Comparison of ENCODE assay signal across 7 cellular contexts in genomic region chr7:26292768-26293560, GRCh38. TPM values are rescaled to one million over a fixed set of nuclear protein-coding genes. Genes with fewer than 3 reads are reported as not detected.
DNase-seq lines count a peak whose midpoint lies in the region; ATAC-seq and TF ChIP-seq lines count a peak whose summit lies in the region.

No MANE protein-coding gene starts in this region.

- H4K20me1 ChIP-seq in MM.1S (ENCODE audit: insufficient read depth, low read length) (no peaks in the 10 kb centered on the region), mammary epithelial cell (ENCODE audit: insufficient read depth, low read length) (no peaks in the 10 kb centered on the region)

- no peak for ATAC-seq in HG03378 (IDR thresholded peaks at IDR 0.05; ENCODE audit: unreplicated experiment)
- no peak for ATAC-seq in HG02642 (IDR thresholded peaks at IDR 0.05; ENCODE audit: poor library complexity, unreplicated experiment)

- in situ Hi-C loops in mammary epithelial cell (cut with MboI; ENCODE audit: low sequenced_read_pairs in 2 of 2): no loop called here

- H3K27ac Mint-ChIP-seq in neural crest cell (ENCODE audit: unreplicated experiment): no peak overlapping the region

- no peaks in the 10 kb centered on the region for H3K36me3 ChIP-seq in GM06990 (ENCODE audit: control insufficient read depth, insufficient read depth, low read length)
- H3K36me3 ChIP-seq in MM.1S (replicated peaks; ENCODE audit: insufficient read depth, low read length): no peaks in the 10 kb centered on the region
- no peaks in the 10 kb centered on the region for H3K36me3 ChIP-seq in mammary epithelial cell (ENCODE audit: insufficient read depth, low read length)
- no peaks in the 10 kb centered on the region for H3K36me3 ChIP-seq in SJCRH30

- dilution Hi-C loops in mammary epithelial cell (cut with HindIII; ENCODE audit: low sequenced_read_pairs): no loop called here

- WGBS in mammary epithelial cell (ENCODE audit: low coverage, missing lambda C conversion rate): 96% methylated on average over 10 of the region's 11 CpGs

- CTCF ChIA-PET in mammary epithelial cell (lab: Charles Lee; ENCODE audit: low non-redundant PET): no interaction called here

- H3K27ac ChIP-seq in MM.1S (ENCODE audit: low read length) (no peak overlapping the region), mammary epithelial cell (ENCODE audit: insufficient read depth, low read depth, low read length) (no peak overlapping the region), SJCRH30 (no peak overlapping the region)

- H3K27me3 ChIP-seq in GM06990 (replicated peaks; ENCODE audit: control insufficient read depth, insufficient read depth, low read length) (no peaks in the 10 kb centered on the region), MM.1S (replicated peaks; ENCODE audit: insufficient read depth, low read length) (no peaks in the 10 kb centered on the region), mammary epithelial cell (ENCODE audit: insufficient read depth, low read length) (no peaks in the 10 kb centered on the region), SJCRH30 (0 out of 2 replicates have a peak, but pooled peaks cover 3% of the 10 kb centered on the region)

- H3K27me3 Mint-ChIP-seq in neural crest cell (ENCODE audit: low read depth): peaks cover 6% of the 10 kb centered on the region

- H2AFZ ChIP-seq in MM.1S (ENCODE audit: low read length) (no peak overlapping the region), mammary epithelial cell (ENCODE audit: low read depth, low read length) (no peak overlapping the region)

- no TSS peak for BruUV-seq in mammary epithelial cell (replicated peaks; lab: Mats Ljungman, UMichigan)

- intact Hi-C loops in mammary epithelial cell (cut with micrococcal nuclease): loop anchor here (5.0 kb wide), 2 partner anchors 374 to 869 kb away; no protein-coding TSS in a partner anchor

- H3K4me3 Mint-ChIP-seq in neural crest cell: peak overlapping the region; percentile 85

- peak overlapping the region; percentile 46; the same call in 1 of the 2 replicates for H3K4me2 ChIP-seq in MM.1S (ENCODE audit: low read depth, low read length)
- peak overlapping the region; percentile 94 for H3K4me2 ChIP-seq in mammary epithelial cell (ENCODE audit: insufficient read depth, low read depth, low read length)

- H3K9me3 ChIP-seq in MM.1S (replicated peaks; ENCODE audit: insufficient read depth, low read length) (no peaks in the 10 kb centered on the region), mammary epithelial cell (replicated peaks; ENCODE audit: insufficient read depth, low read length) (no peaks in the 10 kb centered on the region), SJCRH30 (replicated peaks) (no peaks in the 10 kb centered on the region)

- H3K9me2 ChIP-seq in MM.1S (replicated peaks; ENCODE audit: insufficient read depth, low read length): no peaks in the 10 kb centered on the region

- no peaks in the 10 kb centered on the region for H3K36me3 Mint-ChIP-seq in neural crest cell (ENCODE audit: low read depth)

- peaks cover 11% of the 10 kb centered on the region for H3K4me1 Mint-ChIP-seq in neural crest cell

- H3K79me2 ChIP-seq in MM.1S (ENCODE audit: low read length) (no peaks in the 10 kb centered on the region), mammary epithelial cell (ENCODE audit: insufficient read depth, low read length) (no peaks in the 10 kb centered on the region)

- peak overlapping the region; percentile 89 for H3K4me3 ChIP-seq in GM06990 (replicated peaks; ENCODE audit: low read depth, low read length)
- H3K4me3 ChIP-seq in MM.1S (ENCODE audit: low read length): no peak overlapping the region; the same call in 1 of the 2 replicates
- peak overlapping the region in 1 of 3 experiments; percentile 66 for H3K4me3 ChIP-seq in mammary epithelial cell (replicated peaks in 1 of 3; ENCODE audit: insufficient read depth in 1 of 3, low read depth in 2 of 3, low read length in 3 of 3)
- H3K4me3 ChIP-seq in SJCRH30: no peak overlapping the region

- H3K9me3 Mint-ChIP-seq in neural crest cell: no peaks in the 10 kb centered on the region

- DNase-seq in GM06990 (ENCODE audit: extremely low read depth, insufficient read length) (no peak), MM.1S (no peak), mammary epithelial cell (no peak), neural crest cell (ENCODE audit: low read depth, low spot score) (no peak), SJCRH30 (no peak)

- peaks cover 5% of the 10 kb centered on the region; the same call in 1 of the 2 replicates for H3F3A ChIP-seq in MM.1S (ENCODE audit: insufficient read depth, low read length)

- no peaks in the 10 kb centered on the region for H3K4me1 ChIP-seq in MM.1S (ENCODE audit: low read length)
- peaks cover 3% of the 10 kb centered on the region for H3K4me1 ChIP-seq in mammary epithelial cell (ENCODE audit: insufficient read depth, low read length)
- no peaks in the 10 kb centered on the region for H3K4me1 ChIP-seq in SJCRH30

- H3K9ac ChIP-seq in MM.1S (ENCODE audit: low read length) (no peak overlapping the region), mammary epithelial cell (ENCODE audit: insufficient read depth, low read length) (no peak overlapping the region)

- TF ChIP-seq CTCF in GM06990 (IDR thresholded peaks at IDR 0.05; ENCODE audit: insufficient read depth, low read length, poor library complexity, severe bottlenecking): no peak
- no peak for TF ChIP-seq CTCF in MM.1S (IDR thresholded peaks at IDR 0.05; ENCODE audit: low read length)
- no peak for TF ChIP-seq CTCF in mammary epithelial cell (conservative IDR thresholded peaks at IDR 0.05 in 1 of 2, IDR thresholded peaks at IDR 0.05 in 1 of 2; ENCODE audit: extremely low read depth in 1 of 2, insufficient read depth in 1 of 2, low read depth in 1 of 2, low read length in 2 of 2)
- no peak for TF ChIP-seq CTCF in neural crest cell (conservative IDR thresholded peaks at IDR 0.05)

RNA-seq across cellular contexts. Expression of gene SNX10, which starts 1.3 kb away (rescaled TPM):
- total RNA-seq in mammary epithelial cell (10 to 100 TPM in 1 of 2 donors, 1 to 10 TPM in 1; 6.0 to 13.0 TPM), neural crest cell (5.0 and 5.4 TPM in 2 replicates)
- 11.4 TPM for polyA plus RNA-seq in mammary epithelial cell
- 4.5 TPM for polyA minus RNA-seq in mammary epithelial cell
- total RNA-seq in SJCRH30 (2014; rRNA removed; shearing (Covaris generic)): not detected in 2 replicates
